17 cellular contexts compared by ENCODE assay signal in the genomic region with DNA sequence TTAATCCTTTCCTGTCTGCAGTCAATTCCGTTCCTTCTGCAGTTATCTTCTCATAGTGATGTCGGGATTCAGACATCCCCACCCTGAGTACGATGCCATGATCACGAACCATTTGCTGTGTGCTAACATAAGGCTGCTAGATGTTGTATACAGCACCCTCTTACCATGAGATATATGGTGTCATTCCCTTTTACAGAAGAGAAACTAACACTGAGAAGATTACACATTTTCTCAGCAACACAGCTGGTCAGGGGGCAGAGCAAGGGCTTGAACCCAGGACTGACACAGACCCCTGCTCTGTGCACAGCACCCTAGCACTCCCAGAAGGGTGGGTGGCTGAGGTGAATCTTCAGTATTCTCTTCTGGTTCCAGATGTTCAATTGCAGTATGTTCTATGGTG. TPM values are rescaled to one million over a fixed set of nuclear protein-coding genes. Genes with fewer than 3 reads are reported as not detected.
DNase-seq lines count a peak whose midpoint lies in the region; ATAC-seq, FAIRE-seq and TF ChIP-seq lines count a peak whose summit lies in the region.
"Had no signal": no experiment of that assay in that cellular context is flagged by ENCODE, and none has a peak within 500 bp of the region (broad histone marks: within the 10 kb centered on the region; RNA-seq: fewer than 3 reads in every experiment).

No MANE protein-coding gene starts in this region.

- no peaks in the 10 kb centered on the region for H3K36me3 ChIP-seq in CD4-positive, alpha-beta memory T cell (ENCODE audit: insufficient read depth, low read length)
- H3K36me3 ChIP-seq: heart left ventricle had no signal

- POLR2A ChIA-PET in CD4-positive, alpha-beta memory T cell (lab: Charles Lee; ENCODE audit: partially characterized antibody), result interaction anchor here (0.8 kb wide), 1 partner anchor 138 kb away, joined by 3 read pairs; no protein-coding TSS in a partner anchor

- H3K27me3 ChIP-seq in CD4-positive, alpha-beta memory T cell (ENCODE audit: insufficient read depth, low read length), result no peaks in the 10 kb centered on the region

- intact Hi-C loops in CD4-positive, alpha-beta memory T cell (cut with micrococcal nuclease), result no loop called here
- intact Hi-C loops in activated T-helper 2 cell treated with anti-CD3 and anti-CD28 coated beads, Interferon-gamma antibody, Interleukin-2, Interleukin-4, amounts not matched to agents 10 μg/mL and 5 μg/mL and 100 μg/mL, durations not matched to agents 14 hours and 24 hours and 36 hours (cut with micrococcal nuclease), result no loop called here

- H3K9me3 Mint-ChIP-seq in activated naive CD8-positive, alpha-beta T cell treated with anti-CD3 and anti-CD28 coated beads, Interleukin-2, amount 50 U/mL, for 24 hours, result no peaks in the 10 kb centered on the region
- H3K9me3 Mint-ChIP-seq in CD4-positive, alpha-beta memory T cell, result no peaks in the 10 kb centered on the region
- no peaks in the 10 kb centered on the region for H3K9me3 Mint-ChIP-seq in activated T-helper 2 cell treated with anti-CD3 and anti-CD28 coated beads, Interferon-gamma antibody, Interleukin-2, Interleukin-4, amounts not matched to agents 10 μg/mL and 5 μg/mL and 100 μg/mL, durations not matched to agents 14 hours and 24 hours and 36 hours
- H3K9me3 Mint-ChIP-seq in stimulated activated effector memory CD8-positive, alpha-beta T cell treated with anti-CD3 and anti-CD28 coated beads, Interleukin-12 subunit alpha, Interleukin-12 subunit beta, amount 100 ng/mL, for 72 hours, result no peaks in the 10 kb centered on the region
- H3K9me3 Mint-ChIP-seq: effector memory CD8-positive, alpha-beta T cell had no signal

- no peak overlapping the region for H3K4me3 Mint-ChIP-seq in activated naive CD8-positive, alpha-beta T cell treated with anti-CD3 and anti-CD28 coated beads, Interleukin-2, amount 50 U/mL, for 24 hours
- no peak overlapping the region for H3K4me3 Mint-ChIP-seq in CD4-positive, alpha-beta memory T cell
- no peak overlapping the region for H3K4me3 Mint-ChIP-seq in activated T-helper 2 cell treated with anti-CD3 and anti-CD28 coated beads, Interferon-gamma antibody, Interleukin-2, Interleukin-4, amounts not matched to agents 10 μg/mL and 5 μg/mL and 100 μg/mL, durations not matched to agents 14 hours and 24 hours and 36 hours (ENCODE audit: low read depth)
- H3K4me3 Mint-ChIP-seq in stimulated activated effector memory CD8-positive, alpha-beta T cell treated with anti-CD3 and anti-CD28 coated beads, Interleukin-12 subunit alpha, Interleukin-12 subunit beta, amount 100 ng/mL, for 72 hours, result no peak overlapping the region
- H3K4me3 Mint-ChIP-seq: effector memory CD8-positive, alpha-beta T cell had no signal

- H3K4me1 Mint-ChIP-seq in activated naive CD8-positive, alpha-beta T cell treated with anti-CD3 and anti-CD28 coated beads, Interleukin-2, amount 50 U/mL, for 24 hours, result peaks cover 53% of the 10 kb centered on the region
- peaks cover 5 to 9% (median 7%) of the 10 kb centered on the region in 4 donors for H3K4me1 Mint-ChIP-seq in CD4-positive, alpha-beta memory T cell
- H3K4me1 Mint-ChIP-seq in activated T-helper 2 cell treated with anti-CD3 and anti-CD28 coated beads, Interferon-gamma antibody, Interleukin-2, Interleukin-4, amounts not matched to agents 10 μg/mL and 5 μg/mL and 100 μg/mL, durations not matched to agents 14 hours and 24 hours and 36 hours (ENCODE audit: low read depth), result peaks cover 28% of the 10 kb centered on the region
- peaks cover 31% of the 10 kb centered on the region for H3K4me1 Mint-ChIP-seq in stimulated activated effector memory CD8-positive, alpha-beta T cell treated with anti-CD3 and anti-CD28 coated beads, Interleukin-12 subunit alpha, Interleukin-12 subunit beta, amount 100 ng/mL, for 72 hours

- H3K9me3 ChIP-seq in CD4-positive, alpha-beta memory T cell (ENCODE audit: control insufficient read depth in 1 of 2, low read length in 2 of 2), result no peaks in the 10 kb centered on the region
- H3K9me3 ChIP-seq: heart left ventricle had no signal

- FAIRE-seq in GM12892 (lab: Jason Lieb, UNC), result peak; percentile 17
- FAIRE-seq: keratinocyte had no signal

- no peaks in the 10 kb centered on the region for H3K4me1 ChIP-seq in CD4-positive, alpha-beta memory T cell (ENCODE audit: insufficient read depth, low read length)

- no peak for DNase-seq in GM12892 (ENCODE audit: insufficient read length)
- no peak for DNase-seq in activated naive CD8-positive, alpha-beta T cell treated with anti-CD3 and anti-CD28 coated beads, Interleukin-2, amount 50 U/mL, for 24 hours
- no peak for DNase-seq in CD4-positive, alpha-beta memory T cell
- DNase-seq in activated T-helper 2 cell treated with anti-CD3 and anti-CD28 coated beads, Interferon-gamma antibody, Interleukin-2, Interleukin-4, amounts not matched to agents 10 μg/mL and 5 μg/mL and 100 μg/mL, durations not matched to agents 14 hours and 24 hours and 36 hours (ENCODE audit: low spot score), result no peak
- no peak for DNase-seq in stimulated activated effector memory CD8-positive, alpha-beta T cell treated with anti-CD3 and anti-CD28 coated beads, Interleukin-12 subunit alpha, Interleukin-12 subunit beta, amount 100 ng/mL, for 72 hours (ENCODE audit: low spot score in 2 of 2)
- DNase-seq: activated CD4-positive, alpha-beta T cell treated with anti-CD3 and anti-CD28 coated beads, Interleukin-2, amount 50 U/mL, for 4 hours; cerebellar nuclear complex; COR-L47; effector memory CD8-positive, alpha-beta T cell; heart left ventricle; NCI-H2107; NCI-H69; right cardiac atrium had no signal

- ATAC-seq in GM19395 (IDR thresholded peaks at IDR 0.05; ENCODE audit: unreplicated experiment), result peak; percentile 53
- peak; percentile 34 for ATAC-seq in HG02870 (IDR thresholded peaks at IDR 0.05; ENCODE audit: unreplicated experiment)
- ATAC-seq in activated naive CD8-positive, alpha-beta T cell treated with anti-CD3 and anti-CD28 coated beads, Interleukin-2, amount 50 U/mL, for 24 hours, result no peak
- ATAC-seq in stimulated activated effector memory CD8-positive, alpha-beta T cell treated with anti-CD3 and anti-CD28 coated beads, Interleukin-12 subunit alpha, Interleukin-12 subunit beta, amount 100 ng/mL, for 72 hours, result no peak
- no peak for ATAC-seq in GM18873 (IDR thresholded peaks at IDR 0.05; ENCODE audit: low FRiP score, unreplicated experiment)
- ATAC-seq: effector memory CD8-positive, alpha-beta T cell; heart left ventricle; right cardiac atrium had no signal

- TF ChIP-seq POLR2A in GM12892 (IDR thresholded peaks at IDR 0.05; ENCODE audit: low read depth, low read length), result no peak

- no peak overlapping the region for H3K4me3 ChIP-seq in CD4-positive, alpha-beta memory T cell (ENCODE audit: low read length in 2 of 2)
- H3K4me3 ChIP-seq: heart left ventricle had no signal

- CTCF ChIA-PET in CD4-positive, alpha-beta memory T cell (lab: Charles Lee; ENCODE audit: partially characterized antibody), result interaction anchor here (10.5 kb wide), 1 partner anchor 90 kb away, joined by 211 read pairs; no protein-coding TSS in a partner anchor

- no peaks in the 10 kb centered on the region for H3K36me3 Mint-ChIP-seq in activated naive CD8-positive, alpha-beta T cell treated with anti-CD3 and anti-CD28 coated beads, Interleukin-2, amount 50 U/mL, for 24 hours (ENCODE audit: low read depth)
- no peaks in the 10 kb centered on the region for H3K36me3 Mint-ChIP-seq in CD4-positive, alpha-beta memory T cell
- no peaks in the 10 kb centered on the region for H3K36me3 Mint-ChIP-seq in activated T-helper 2 cell treated with anti-CD3 and anti-CD28 coated beads, Interferon-gamma antibody, Interleukin-2, Interleukin-4, amounts not matched to agents 10 μg/mL and 5 μg/mL and 100 μg/mL, durations not matched to agents 14 hours and 24 hours and 36 hours (ENCODE audit: low read depth)
- H3K36me3 Mint-ChIP-seq in stimulated activated effector memory CD8-positive, alpha-beta T cell treated with anti-CD3 and anti-CD28 coated beads, Interleukin-12 subunit alpha, Interleukin-12 subunit beta, amount 100 ng/mL, for 72 hours, result peaks cover 11% of the 10 kb centered on the region

- H3K27ac ChIP-seq in CD4-positive, alpha-beta memory T cell (ENCODE audit: low read depth, low read length), result no peak overlapping the region
- H3K27ac ChIP-seq: heart left ventricle had no signal

- peak overlapping the region; percentile 52 for H3K27ac Mint-ChIP-seq in activated naive CD8-positive, alpha-beta T cell treated with anti-CD3 and anti-CD28 coated beads, Interleukin-2, amount 50 U/mL, for 24 hours
- peak overlapping the region in 2 of 7 donors; percentile 29 to 68 for H3K27ac Mint-ChIP-seq in CD4-positive, alpha-beta memory T cell
- no peak overlapping the region for H3K27ac Mint-ChIP-seq in activated T-helper 2 cell treated with anti-CD3 and anti-CD28 coated beads, Interferon-gamma antibody, Interleukin-2, Interleukin-4, amounts not matched to agents 10 μg/mL and 5 μg/mL and 100 μg/mL, durations not matched to agents 14 hours and 24 hours and 36 hours
- H3K27ac Mint-ChIP-seq in stimulated activated effector memory CD8-positive, alpha-beta T cell treated with anti-CD3 and anti-CD28 coated beads, Interleukin-12 subunit alpha, Interleukin-12 subunit beta, amount 100 ng/mL, for 72 hours, result no peak overlapping the region
- H3K27ac Mint-ChIP-seq: effector memory CD8-positive, alpha-beta T cell had no signal

- H3K27me3 Mint-ChIP-seq in activated naive CD8-positive, alpha-beta T cell treated with anti-CD3 and anti-CD28 coated beads, Interleukin-2, amount 50 U/mL, for 24 hours, result no peaks in the 10 kb centered on the region
- H3K27me3 Mint-ChIP-seq in CD4-positive, alpha-beta memory T cell, result no peaks in the 10 kb centered on the region
- H3K27me3 Mint-ChIP-seq in activated T-helper 2 cell treated with anti-CD3 and anti-CD28 coated beads, Interferon-gamma antibody, Interleukin-2, Interleukin-4, amounts not matched to agents 10 μg/mL and 5 μg/mL and 100 μg/mL, durations not matched to agents 14 hours and 24 hours and 36 hours (ENCODE audit: low read depth), result no peaks in the 10 kb centered on the region
- H3K27me3 Mint-ChIP-seq: effector memory CD8-positive, alpha-beta T cell had no signal

RNA-seq across cellular contexts. Expression of a gene that starts 46.9 kb away (rescaled TPM):
- 96.4 TPM for polyA plus RNA-seq in GM12892 (2012; ENCODE audit: missing spikeins)
- total RNA-seq in CD4-positive, alpha-beta memory T cell, result 10 to 100 TPM; 60.2 to 79.1 TPM
- polyA plus RNA-seq in CD4-positive, alpha-beta memory T cell, result 10 to 100 TPM; 52.8 to 73.4 TPM
- 81.1 and 88.1 TPM in 2 replicates for total RNA-seq in activated T-helper 2 cell treated with anti-CD3 and anti-CD28 coated beads, Interferon-gamma antibody, Interleukin-2, Interleukin-4, amounts not matched to agents 10 μg/mL and 5 μg/mL and 100 μg/mL, durations not matched to agents 14 hours and 24 hours and 36 hours

RNA-seq across cellular contexts. Expression of a gene that starts 49.6 kb away (rescaled TPM):
- 104 TPM for polyA plus RNA-seq in GM12892 (2012; ENCODE audit: missing spikeins)
- total RNA-seq in CD4-positive, alpha-beta memory T cell, result 100 to 1,000 TPM; 167 to 176 TPM
- 100 to 1,000 TPM; 277 to 423 TPM for polyA plus RNA-seq in CD4-positive, alpha-beta memory T cell
- total RNA-seq in activated T-helper 2 cell treated with anti-CD3 and anti-CD28 coated beads, Interferon-gamma antibody, Interleukin-2, Interleukin-4, amounts not matched to agents 10 μg/mL and 5 μg/mL and 100 μg/mL, durations not matched to agents 14 hours and 24 hours and 36 hours, result 112 and 117 TPM in 2 replicates

Comparison
In these comparisons a context has a peak if more than half of its experiments do, and no peak if none do; other contexts are left out.
1. ATAC-seq: peak in GM19395 (single experiment) and HG02870 (single experiment); none in activated naive CD8-positive, alpha-beta T cell treated with anti-CD3 and anti-CD28 coated beads, Interleukin-2, amount 50 U/mL, for 24 hours (single experiment), stimulated activated effector memory CD8-positive, alpha-beta T cell treated with anti-CD3 and anti-CD28 coated beads, Interleukin-12 subunit alpha, Interleukin-12 subunit beta, amount 100 ng/mL, for 72 hours (single experiment) and GM18873 (single experiment).